Comparison of ENCODE assay signal across 8 cellular contexts in the genomic region with DNA sequence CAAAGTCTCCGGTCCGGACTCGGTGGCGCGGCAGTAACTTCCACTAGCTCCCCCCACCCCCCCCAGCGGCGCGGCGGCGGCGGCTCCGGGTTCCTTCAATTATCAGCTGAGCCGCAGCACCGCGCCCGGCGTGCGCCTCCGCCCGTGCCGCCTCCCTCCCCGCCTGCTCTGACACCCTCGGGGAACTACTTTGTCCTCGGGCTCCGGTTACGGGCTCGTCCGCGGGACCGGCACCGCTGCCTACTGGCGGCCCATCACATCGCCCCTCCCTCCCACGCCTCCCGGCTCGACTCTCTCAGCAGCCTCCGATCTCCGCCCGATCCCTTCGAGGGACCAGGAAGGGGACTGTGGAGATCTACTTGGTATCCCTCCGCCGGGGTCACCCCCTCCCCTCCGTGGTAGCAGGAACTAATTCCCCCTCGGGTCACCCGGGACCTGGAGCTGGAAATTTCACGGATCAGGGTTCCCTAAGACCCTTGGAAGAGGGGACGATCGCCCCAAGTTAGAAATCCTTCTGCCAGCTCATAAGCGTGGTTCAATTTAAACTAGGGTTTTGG. TPM values are rescaled to one million over a fixed set of nuclear protein-coding genes. Genes with fewer than 3 reads are reported as not detected.
DNase-seq lines count a peak whose midpoint lies in the region; ATAC-seq and TF ChIP-seq lines count a peak whose summit lies in the region.

A gene (minus strand): TSS at position 118 of the 557 bp plus-strand sequence. CDS start 41,930 bp downstream, outside the sequence.

- TF ChIP-seq CTCF in dorsolateral prefrontal cortex (IDR thresholded peaks at IDR 0.05 in 54 of 56, conservative IDR thresholded peaks at IDR 0.05 in 2 of 56; ENCODE audit: low read depth in 1 of 56, partially characterized antibody in 56 of 56): peak in 3 of 56 donors; percentile 7 to 20 (median 13)
- no peak for TF ChIP-seq CTCF in right lobe of liver (IDR thresholded peaks at IDR 0.05)

- 0% methylated on average over 20 of the region's 49 CpGs for WGBS in right lobe of liver (ENCODE audit: insufficient coverage, low coverage, low lambda C conversion rate, missing lambda C conversion rate)

- intact Hi-C loops in dorsolateral prefrontal cortex (cut with DNase I): loop anchor here (2.0 to 10.0 kb wide), 4 partner anchors 121 to 243 kb away; a partner anchor contains a TSS
- intact Hi-C loops in right lobe of liver (cut with DNase I): loop anchor here in 1 of 2 donors (10.0 kb wide), 1 partner anchor 117 kb away; no protein-coding TSS in a partner anchor

- DNase-seq in C1 segment of cervical spinal cord (lab: John Stamatoyannopoulos, UW) (peak; percentile 79 to 99 (median 95)), NCI-H774 (lab: John Stamatoyannopoulos, UW) (peak; percentile 88), dorsolateral prefrontal cortex (peak; percentile 78 to 93 (median 86)), right lobe of liver (peak; percentile 93 to 96 (median 96))
- DNase-seq in activated CD4-positive, alpha-beta T cell treated with anti-CD3 and anti-CD28 coated beads, Interleukin-2, amount 50 U/mL, for 48 hours: peak; percentile 86 to 89
- DNase-seq in stimulated activated CD4-positive, alpha-beta T cell treated with anti-CD3 and anti-CD28 coated beads, Interleukin-4, amount 100 ng/mL, for 4 hours: peak; percentile 84 to 86

- peaks cover 0 to 17% (median 8%) of the 10 kb centered on the region in 4 donors for H3K4me1 ChIP-seq in right lobe of liver

- peak within 1 kb of the TSS; percentile 64 to 97 (median 90) for H3K4me3 ChIP-seq in dorsolateral prefrontal cortex
- H3K4me3 ChIP-seq in right lobe of liver: peak within 1 kb of the TSS; percentile 71 to 91 (median 89)

- no peaks in the 10 kb centered on the region for H3K36me3 ChIP-seq in right lobe of liver

- no peaks in the 10 kb centered on the region for H3K9me3 ChIP-seq in right lobe of liver

- H3K27me3 ChIP-seq in dorsolateral prefrontal cortex (no peaks in the 10 kb centered on the region), right lobe of liver (no peaks in the 10 kb centered on the region)

- H3K27ac ChIP-seq in dorsolateral prefrontal cortex (peak within 1 kb of the TSS; percentile 71 to 99 (median 96)), right lobe of liver (peak within 1 kb of the TSS; percentile 86 to 97 (median 91))

- ATAC-seq in GM19351 (IDR thresholded peaks at IDR 0.05; ENCODE audit: unreplicated experiment) (peak; percentile 64), HG03521 (IDR thresholded peaks at IDR 0.05; ENCODE audit: unreplicated experiment) (peak; percentile 68), right lobe of liver (peak; percentile 89 to 96 (median 90))

- peak; percentile 48 for TF ChIP-seq POLR2A in right lobe of liver (IDR thresholded peaks at IDR 0.05)

RNA-seq across cellular contexts. Expression of the gene that starts here (rescaled TPM):
- total RNA-seq in dorsolateral prefrontal cortex (100 to 1,000 TPM; 207 to 293 (median 249) TPM), right lobe of liver (10 to 100 TPM; 66.5 to 98.0 (median 85.4) TPM)

Comparison
In these comparisons a context has a peak if more than half of its experiments do, and no peak if none do; other contexts are left out.
1. Peak in every context shown above with its lines: DNase-seq, ATAC-seq, H3K4me3 ChIP-seq and H3K27ac ChIP-seq.